ENCODE assay signal across 20 cellular contexts in genomic region chr6:109050447-109051102, GRCh38.
"Had no signal": no experiment of that assay in that cellular context is flagged by ENCODE, and none has a peak within 500 bp of the region (broad histone marks: within the 10 kb centered on the region; RNA-seq: fewer than 3 reads in every experiment).

No MANE protein-coding gene starts in this region.

- H3K27me3 ChIP-seq: body of pancreas, gastroesophageal sphincter, heart left ventricle, neutrophil, pancreas, sigmoid colon, spleen, tibial nerve, vagina had no signal

- H3K27ac ChIP-seq: body of pancreas, gastroesophageal sphincter, neutrophil, pancreas, sigmoid colon, tibial nerve, vagina had no signal

- H3K9me3 ChIP-seq: body of pancreas, gastroesophageal sphincter, heart left ventricle, neutrophil, pancreas, sigmoid colon, spleen, tibial nerve, vagina had no signal

- H3K27ac Mint-ChIP-seq: activated CD4-positive, alpha-beta T cell treated with anti-CD3 and anti-CD28 coated beads for 36 hours; activated naive CD8-positive, alpha-beta T cell treated with anti-CD3 and anti-CD28 coated beads, Interleukin-2, amount 10 ng/mL, durations not matched to agents 7 days and 5 days; activated T-helper 1 cell treated with anti-CD3 and anti-CD28 coated beads, Interleukin-12 subunit alpha, Interleukin-12 subunit beta, Interleukin-2, Interleukin-4 antibody, amounts not matched to agents 30 ng/mL and 10 ng/mL and 1 ng/mL, durations not matched to agents 14 hours and 24 hours and 36 hours; stimulated activated naive B cell treated with anti-CD40 and anti-IgM and Interleukin-4, amounts not matched to agents 10 μg/mL and 1 μg/mL and 100 μg/mL, for 72 hours had no signal

- H3K9me3 Mint-ChIP-seq: activated T-helper 1 cell treated with anti-CD3 and anti-CD28 coated beads, Interleukin-12 subunit alpha, Interleukin-12 subunit beta, Interleukin-2, Interleukin-4 antibody, amounts not matched to agents 30 ng/mL and 10 ng/mL and 1 ng/mL, durations not matched to agents 14 hours and 24 hours and 36 hours had no signal

- DNase-seq: activated CD4-positive, alpha-beta T cell treated with anti-CD3 and anti-CD28 coated beads for 36 hours; activated CD4-positive, alpha-beta T cell treated with anti-CD3 and anti-CD28 coated beads, Interleukin-2, amount 50 U/mL, for 48 hours; activated naive CD8-positive, alpha-beta T cell treated with anti-CD3 and anti-CD28 coated beads, Interleukin-2, amount 10 ng/mL, durations not matched to agents 7 days and 5 days; activated T-cell treated with anti-CD3 and anti-CD28 coated beads for 4 hours; body of pancreas; heart left ventricle; mesendoderm; naive thymus-derived CD8-positive, alpha-beta T cell; pancreas; sigmoid colon; spleen; stimulated activated naive B cell treated with anti-CD40 and anti-IgM and Interleukin-4, amounts not matched to agents 10 μg/mL and 1 μg/mL and 100 μg/mL, for 72 hours; SW 1271; T-helper 2 cell had no signal

- ATAC-seq: activated CD4-positive, alpha-beta T cell treated with anti-CD3 and anti-CD28 coated beads for 36 hours; body of pancreas; gastroesophageal sphincter; heart left ventricle; naive thymus-derived CD8-positive, alpha-beta T cell; pancreas; stimulated activated naive B cell treated with anti-CD40 and anti-IgM and Interleukin-4, amounts not matched to agents 10 μg/mL and 1 μg/mL and 100 μg/mL, for 72 hours had no signal

- H3K4me3 Mint-ChIP-seq: activated CD4-positive, alpha-beta T cell treated with anti-CD3 and anti-CD28 coated beads for 36 hours; activated naive CD8-positive, alpha-beta T cell treated with anti-CD3 and anti-CD28 coated beads, Interleukin-2, amount 10 ng/mL, durations not matched to agents 7 days and 5 days; activated T-helper 1 cell treated with anti-CD3 and anti-CD28 coated beads, Interleukin-12 subunit alpha, Interleukin-12 subunit beta, Interleukin-2, Interleukin-4 antibody, amounts not matched to agents 30 ng/mL and 10 ng/mL and 1 ng/mL, durations not matched to agents 14 hours and 24 hours and 36 hours; naive thymus-derived CD8-positive, alpha-beta T cell; stimulated activated naive B cell treated with anti-CD40 and anti-IgM and Interleukin-4, amounts not matched to agents 10 μg/mL and 1 μg/mL and 100 μg/mL, for 72 hours had no signal

- H3K4me3 ChIP-seq: body of pancreas, gastroesophageal sphincter, heart left ventricle, pancreas, sigmoid colon, spleen, tibial nerve, vagina had no signal

- H3K36me3 ChIP-seq: gastroesophageal sphincter, heart left ventricle, neutrophil, pancreas, sigmoid colon, spleen, tibial nerve, vagina had no signal

- H3K27me3 Mint-ChIP-seq: activated CD4-positive, alpha-beta T cell treated with anti-CD3 and anti-CD28 coated beads for 36 hours; naive thymus-derived CD8-positive, alpha-beta T cell; stimulated activated naive B cell treated with anti-CD40 and anti-IgM and Interleukin-4, amounts not matched to agents 10 μg/mL and 1 μg/mL and 100 μg/mL, for 72 hours had no signal

- FAIRE-seq: endometrium, pancreas had no signal
